Comparison of ENCODE assay signal across 9 cellular contexts in genomic region chr7:106109521-106110237, GRCh38. TPM values are rescaled to one million over a fixed set of nuclear protein-coding genes. Genes with fewer than 3 reads are reported as not detected.
DNase-seq lines count a peak whose midpoint lies in the region; ATAC-seq, FAIRE-seq and TF ChIP-seq lines count a peak whose summit lies in the region.
"Had no signal": no experiment of that assay in that cellular context is flagged by ENCODE, and none has a peak within 500 bp of the region (broad histone marks: within the 10 kb centered on the region; RNA-seq: fewer than 3 reads in every experiment).

No MANE protein-coding gene starts in this region.

- peak overlapping the region; percentile 7 to 46 for H3K4me2 ChIP-seq in H1 (ENCODE audit: insufficient read depth in 1 of 2, low read depth in 2 of 2, low read length in 2 of 2)

- no peak overlapping the region for H3K4ac ChIP-seq in H1 (replicated peaks; ENCODE audit: insufficient read length, low read depth, low read length)

- peak overlapping the region; percentile 65 for H3K4me3 Mint-ChIP-seq in CD8-positive, alpha-beta T cell
- peak overlapping the region; percentile 88 to 97 (median 91) for H3K4me3 Mint-ChIP-seq in IgD-negative memory B cell
- peak overlapping the region in 1 of 2 donors; percentile 60 for H3K4me3 Mint-ChIP-seq in CD14-positive monocyte

- no peak overlapping the region for H2BK15ac ChIP-seq in H1 (ENCODE audit: low read length)

- peaks cover 0 to 7% of the 10 kb centered on the region in 2 experiments for H4K20me1 ChIP-seq in H1 (replicated peaks in 1 of 2; ENCODE audit: control insufficient read depth in 1 of 2, insufficient read depth in 2 of 2, low read length in 2 of 2)

- no peak overlapping the region for H2BK20ac ChIP-seq in H1 (ENCODE audit: low read length)

- CTCF ChIA-PET in CD8-positive, alpha-beta T cell (lab: Charles Lee), result interaction anchor here (1.2 to 1.9 kb wide), 3 partner anchors 10 to 42 kb away, joined by 4 to 5 read pairs (median 4); no protein-coding TSS in a partner anchor
- CTCF ChIA-PET in H1 (lab: Charles Lee; ENCODE audit: partially characterized antibody), result interaction anchor here (1.1 to 1.3 kb wide), 2 partner anchors 27 to 52 kb away, joined by 3 to 4 read pairs; no protein-coding TSS in a partner anchor

- H4K5ac ChIP-seq in H1 (ENCODE audit: insufficient read length, low read depth, low read length), result no peak overlapping the region

- intact Hi-C loops in CD8-positive, alpha-beta T cell (cut with DNase I, micrococcal nuclease), result loop anchor here (1.0 to 10.0 kb wide), 19 partner anchors 7 to 1902 kb away; partner anchors contain the start of genes CCDC71L (in 2 of the 2), RINT1 (in 2 of the 2), ATXN7L1 (in 1 of the 2) and CBLL1 (in 1 of the 2)
- intact Hi-C loops in ovary (cut with DNase I) (loop anchor here in 1 of 4 donors (5.0 kb wide), 1 partner anchor 42 kb away; no protein-coding TSS in a partner anchor), CD14-positive monocyte (cut with micrococcal nuclease) (no loop called here), adrenal gland (cut with DNase I) (loop anchor here (5.0 kb wide), 2 partner anchors 37 to 42 kb away; no protein-coding TSS in a partner anchor)

- no peak for FAIRE-seq in H1 (lab: Jason Lieb, UNC)

- H3K9me3 ChIP-seq in CD8-positive, alpha-beta T cell (ENCODE audit: low read length), result no peaks in the 10 kb centered on the region
- H3K9me3 ChIP-seq in H1 (ENCODE audit: insufficient read depth in 2 of 2, low read depth in 1 of 2, low read length in 1 of 2), result no peaks in the 10 kb centered on the region
- no peaks in the 10 kb centered on the region for H3K9me3 ChIP-seq in ovary
- no peaks in the 10 kb centered on the region for H3K9me3 ChIP-seq in adrenal gland (replicated peaks in 1 of 3)

- no peaks in the 10 kb centered on the region for H3K27me3 Mint-ChIP-seq in CD8-positive, alpha-beta T cell (ENCODE audit: low read depth)
- H3K27me3 Mint-ChIP-seq in IgD-negative memory B cell (no peaks in the 10 kb centered on the region), CD14-positive monocyte (ENCODE audit: low read depth in 3 of 3) (peaks cover 0 to 2% (median under 1%) of the 10 kb centered on the region in 3 donors)

- peaks cover 30% of the 10 kb centered on the region for H3K36me3 Mint-ChIP-seq in CD8-positive, alpha-beta T cell
- H3K36me3 Mint-ChIP-seq in IgD-negative memory B cell (peaks cover 2% of the 10 kb centered on the region), CD14-positive monocyte (peaks cover 5 to 15% of the 10 kb centered on the region in 2 donors)

- H3K27me3 ChIP-seq in CD8-positive, alpha-beta T cell (ENCODE audit: insufficient read depth, low read length), result no peaks in the 10 kb centered on the region
- H3K27me3 ChIP-seq in H1 (replicated peaks in 1 of 4; ENCODE audit: control insufficient read depth in 3 of 4, extremely low read depth in 1 of 4, insufficient read depth in 3 of 4, low read length in 3 of 4), result no peaks in the 10 kb centered on the region
- H3K27me3 ChIP-seq in ovary, result no peaks in the 10 kb centered on the region
- H3K27me3 ChIP-seq in adrenal gland, result no peaks in the 10 kb centered on the region

- no peak for TF ChIP-seq EP300 in H1 (IDR thresholded peaks at IDR 0.05; ENCODE audit: borderline replicate concordance in 1 of 2, low read depth in 2 of 2, low read length in 2 of 2)
- TF ChIP-seq EP300 in ovary (IDR thresholded peaks at IDR 0.05), result no peak

- peaks cover 72% of the 10 kb centered on the region for H3K4me1 Mint-ChIP-seq in CD8-positive, alpha-beta T cell (ENCODE audit: low read depth)
- peaks cover 47 to 56% (median 51%) of the 10 kb centered on the region in 3 donors for H3K4me1 Mint-ChIP-seq in IgD-negative memory B cell
- H3K4me1 Mint-ChIP-seq in CD14-positive monocyte, result peaks cover 41% of the 10 kb centered on the region

- H3K9me3 Mint-ChIP-seq in CD8-positive, alpha-beta T cell, result no peaks in the 10 kb centered on the region
- H3K9me3 Mint-ChIP-seq in IgD-negative memory B cell (no peaks in the 10 kb centered on the region), CD14-positive monocyte (no peaks in the 10 kb centered on the region)

- H3K27ac Mint-ChIP-seq in CD8-positive, alpha-beta T cell, result peak overlapping the region; percentile 87
- H3K27ac Mint-ChIP-seq in IgD-negative memory B cell (peak overlapping the region; percentile 7 to 89 (median 38)), CD14-positive monocyte (peak overlapping the region in 1 of 7 donors; percentile 28)

- no peak for DNase-seq in CD8-positive, alpha-beta T cell
- DNase-seq in H1 (ENCODE audit: low read depth in 1 of 2, low spot score in 2 of 2) (no peak), ovary (no peak), SHP77 treated with DMSO at 0.1 percent for 48 hours (lab: John Stamatoyannopoulos, UW) (no peak), CD14-positive monocyte (ENCODE audit: low spot score) (no peak), adrenal gland (no peak), NCI-H1930 (lab: John Stamatoyannopoulos, UW) (no peak)
- DNase-seq: activated CD4-positive, alpha-beta T cell treated with anti-CD3 and anti-CD28 coated beads, Interleukin-2, amount 50 U/mL, for 1 hour had no signal

- H3K4me1 ChIP-seq in CD8-positive, alpha-beta T cell (ENCODE audit: insufficient read depth, low read length), result peaks cover 45% of the 10 kb centered on the region
- peaks cover 0 to 22% (median 12%) of the 10 kb centered on the region in 4 experiments; a peak in 4 of 7 replicates for H3K4me1 ChIP-seq in H1 (replicated peaks in 1 of 4; ENCODE audit: control insufficient read depth in 3 of 4, insufficient read depth in 4 of 4, low read length in 3 of 4)
- peaks cover 9% of the 10 kb centered on the region for H3K4me1 ChIP-seq in ovary (ENCODE audit: insufficient read depth)
- peaks cover 30 to 55% of the 10 kb centered on the region in 2 donors for H3K4me1 ChIP-seq in adrenal gland (replicated peaks in 1 of 2)

- H3K36me3 ChIP-seq in CD8-positive, alpha-beta T cell (ENCODE audit: insufficient read depth, low read length), result no peaks in the 10 kb centered on the region
- no peaks in the 10 kb centered on the region; a peak in 3 of 8 replicates for H3K36me3 ChIP-seq in H1 (ENCODE audit: control insufficient read depth in 2 of 4, insufficient read depth in 4 of 4, low read length in 3 of 4)
- no peaks in the 10 kb centered on the region for H3K36me3 ChIP-seq in ovary
- H3K36me3 ChIP-seq in adrenal gland (replicated peaks in 1 of 2), result no peaks in the 10 kb centered on the region

- no peak overlapping the region for H4K91ac ChIP-seq in H1 (replicated peaks; ENCODE audit: insufficient read length, low read length)

- POLR2A ChIA-PET in CD8-positive, alpha-beta T cell (lab: Charles Lee), result interaction anchor here (1.5 kb wide), 1 partner anchor 16 kb away, joined by 6 read pairs; no protein-coding TSS in a partner anchor
- POLR2A ChIA-PET in H1 (lab: Charles Lee; ENCODE audit: partially characterized antibody), result no interaction called here

- no peak overlapping the region for H3K56ac ChIP-seq in H1 (replicated peaks; ENCODE audit: insufficient read length, low read depth, low read length)

- TF ChIP-seq POLR2A in H1 (IDR thresholded peaks at IDR 0.05; ENCODE audit: control extremely low read depth in 1 of 2, low read depth in 2 of 2, low read length in 2 of 2) (no peak), ovary (IDR thresholded peaks at IDR 0.05) (no peak), adrenal gland (IDR thresholded peaks at IDR 0.05) (no peak)

- no peak overlapping the region for H3K14ac ChIP-seq in H1 (ENCODE audit: insufficient read length)

- H2BK5ac ChIP-seq in H1 (ENCODE audit: low read depth, low read length), result no peak overlapping the region

- no peak overlapping the region for H3K23ac ChIP-seq in H1 (ENCODE audit: insufficient read length)

- H2AK5ac ChIP-seq in H1 (ENCODE audit: low read depth, low read length), result no peak overlapping the region

- H3K23me2 ChIP-seq in H1 (ENCODE audit: low read depth, low read length), result peaks cover 5% of the 10 kb centered on the region; the same call in 1 of the 2 replicates

- no peak overlapping the region for H2BK12ac ChIP-seq in H1 (ENCODE audit: low read depth, low read length)

- H2AFZ ChIP-seq in H1 (ENCODE audit: low read length), result no peak overlapping the region

- no peak overlapping the region for H3K27ac ChIP-seq in CD8-positive, alpha-beta T cell (ENCODE audit: low read depth, low read length)
- H3K27ac ChIP-seq in H1 (ENCODE audit: low read depth, low read length), result no peak overlapping the region
- H3K27ac ChIP-seq in ovary, result no peak overlapping the region
- no peak overlapping the region for H3K27ac ChIP-seq in adrenal gland

- H3K79me1 ChIP-seq in H1 (ENCODE audit: low read depth, low read length), result no peaks in the 10 kb centered on the region

- H3K4me3 ChIP-seq in CD8-positive, alpha-beta T cell (ENCODE audit: low read depth, low read length), result no peak overlapping the region
- H3K4me3 ChIP-seq in H1 (ENCODE audit: extremely low read depth in 1 of 4, insufficient read depth in 2 of 4, low read depth in 3 of 4, low read length in 4 of 4) (peak overlapping the region in 1 of 4 experiments; percentile 79; a peak in 3 of 8 replicates), ovary (peak overlapping the region; percentile 71), adrenal gland (peak overlapping the region in 1 of 4 donors; percentile 92)

- TF ChIP-seq RAD21 in H1 (IDR thresholded peaks at IDR 0.05 in 1 of 2, conservative IDR thresholded peaks at IDR 0.05 in 1 of 2; ENCODE audit: low read depth in 2 of 2, low read length in 2 of 2), result no peak

- H4K8ac ChIP-seq in H1 (ENCODE audit: extremely low read depth, insufficient read depth, low read length), result no peak overlapping the region

- no peak overlapping the region for H3K18ac ChIP-seq in H1 (ENCODE audit: extremely low read depth, low read length)

- no peak overlapping the region for H2BK120ac ChIP-seq in H1 (replicated peaks; ENCODE audit: low read depth, low read length)

- 77 to 100% methylated on average over 1 to 6 of the region's 6 CpGs for WGBS in H1 (ENCODE audit: extremely low coverage in 1 of 2, insufficient coverage in 1 of 2, insufficient read length in 1 of 2, insufficient replicate concordance in 2 of 2, low coverage in 1 of 2, low lambda C conversion rate in 2 of 2, missing lambda C conversion rate in 1 of 2), 2 experiments
- 70 to 79% (median 72%) methylated on average over 6 of the region's 6 CpGs for WGBS in ovary, 3 donors
- 82 to 87% (median 84%) methylated on average over 6 of the region's 6 CpGs for WGBS in adrenal gland, 4 donors

- TF ChIP-seq CTCF in CD8-positive, alpha-beta T cell (IDR thresholded peaks at IDR 0.05), result no peak
- TF ChIP-seq CTCF in H1 (IDR thresholded peaks at IDR 0.05; ENCODE audit: control extremely low read depth in 1 of 3, insufficient read depth in 1 of 3, low read depth in 1 of 3, low read length in 3 of 3), result no peak
- no peak for TF ChIP-seq CTCF in ovary (IDR thresholded peaks at IDR 0.05)
- TF ChIP-seq CTCF in CD14-positive monocyte (IDR thresholded peaks at IDR 0.05), result no peak
- TF ChIP-seq CTCF in adrenal gland (IDR thresholded peaks at IDR 0.05), result no peak

- peaks cover 0 to 62% of the 10 kb centered on the region in 2 experiments; a peak in 2 of 4 replicates for H3K79me2 ChIP-seq in H1 (ENCODE audit: control insufficient read depth in 1 of 2, insufficient read depth in 2 of 2, low read length in 2 of 2)

- H3K9ac ChIP-seq in H1 (replicated peaks in 1 of 4; ENCODE audit: extremely low read depth in 1 of 4, low read depth in 3 of 4, low read length in 3 of 4), result no peak overlapping the region

- no peak for ATAC-seq in CD8-positive, alpha-beta T cell

RNA-seq across cellular contexts. Expression of gene SYPL1, which starts 2.4 kb away (rescaled TPM):
- total RNA-seq in CD8-positive, alpha-beta T cell, result 10 to 100 TPM; 50.0 to 51.2 TPM
- polyA plus RNA-seq in IgD-negative memory B cell (200 TPM), H1 (2011; rRNA removed) (27.2 and 44.9 TPM in 2 replicates), ovary (100 to 1,000 TPM in 1 of 2 donors, 10 to 100 TPM in 1; 73.8 to 127 TPM), CD14-positive monocyte (10 to 100 TPM; 64.7 to 82.1 TPM), adrenal gland (10 to 100 TPM; 25.0 to 90.3 (median 31.6) TPM)
- total RNA-seq in H1 (2021; fragmentation: NEBNext Ultra II Directional; extraction: Animal tissue kit (Norgen Biotek cat#: 25700)), result 56.1 and 57.7 TPM in 2 replicates
- polyA plus RNA-seq in H1 (2011; cell fraction: cytosol; rRNA removed), result 36.9 TPM
- polyA plus RNA-seq in H1 (2011; cell fraction: nucleus; rRNA removed), result 10.4 TPM
- 33.8 to 44.8 TPM (median 39.5 TPM) in 4 replicates for polyA plus RNA-seq in H1 (2012, experiment 1 of 2)
- 23.3 TPM for polyA plus RNA-seq in H1 (2012, experiment 2 of 2)
- polyA plus RNA-seq in H1 (2013, experiment 1 of 2), result 57.6 TPM
- 64.2 TPM for polyA plus RNA-seq in H1 (2013, experiment 2 of 2)
- 44.6 and 67.0 TPM in 2 replicates for polyA minus RNA-seq in H1 (2011; rRNA and poly(A)+ RNA removed)
- 18.1 TPM for polyA minus RNA-seq in H1 (2011; cell fraction: cytosol; rRNA and poly(A)+ RNA removed)
- 25.6 TPM for polyA minus RNA-seq in H1 (2011; cell fraction: nucleus; rRNA and poly(A)+ RNA removed)
- total RNA-seq in ovary (100 to 1,000 TPM in 1 of 7 donors, 10 to 100 TPM in 6; 71.5 to 107 (median 83.5) TPM), adrenal gland (100 to 1,000 TPM in 3 of 8 donors, 10 to 100 TPM in 5; 58.3 to 107 (median 94.3) TPM)

Comparison
In these comparisons a context has a peak if more than half of its experiments do, and no peak if none do; other contexts are left out.
1. intact Hi-C loops: an anchor here in CD8-positive, alpha-beta T cell (1.0 to 10.0 kb wide) and adrenal gland (5.0 kb wide); none called in CD14-positive monocyte.